Comparison of ENCODE assay signal across 18 cellular contexts in the genomic region with DNA sequence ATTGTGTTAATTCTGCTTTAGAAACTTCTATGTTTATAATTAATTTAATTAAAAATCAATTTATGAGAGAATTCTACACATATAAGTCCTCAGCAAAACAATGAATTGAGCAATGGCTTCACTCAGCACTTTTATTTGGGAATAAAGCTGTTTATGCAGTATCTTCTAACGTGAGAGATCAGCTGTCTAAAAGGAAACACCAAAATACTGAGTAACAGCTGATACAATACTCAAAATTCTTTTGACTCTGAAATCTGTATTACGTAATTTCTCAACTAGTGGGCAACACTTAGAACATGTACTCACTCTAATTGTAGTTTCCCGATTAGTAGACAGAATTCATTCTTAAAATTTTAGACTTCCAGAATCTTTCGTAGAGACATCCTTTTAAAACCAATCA. TPM values are rescaled to one million over a fixed set of nuclear protein-coding genes. Genes with fewer than 3 reads are reported as not detected.
DNase-seq lines count a peak whose midpoint lies in the region; ATAC-seq, FAIRE-seq and TF ChIP-seq lines count a peak whose summit lies in the region.
"Had no signal": no experiment of that assay in that cellular context is flagged by ENCODE, and none has a peak within 500 bp of the region (broad histone marks: within the 10 kb centered on the region; RNA-seq: fewer than 3 reads in every experiment).

No MANE protein-coding gene starts in this region.

- no peaks in the 10 kb centered on the region for H4K20me1 ChIP-seq in K562 (replicated peaks; ENCODE audit: control insufficient read depth, insufficient read depth, low read length)

- no peaks in the 10 kb centered on the region for H3K27me3 ChIP-seq in K562 (ENCODE audit: control insufficient read depth in 2 of 2, insufficient read depth in 2 of 2, low read length in 2 of 2)
- no peaks in the 10 kb centered on the region for H3K27me3 ChIP-seq in tibial nerve
- H3K27me3 ChIP-seq: sigmoid colon had no signal

- H3K36me3 ChIP-seq in K562 (ENCODE audit: control insufficient read depth, insufficient read depth, low read length) (peaks cover 31% of the 10 kb centered on the region; the same call in 2 of the 3 replicates), tibial nerve (peaks cover 0 to 26% (median 0%) of the 10 kb centered on the region in 3 donors)

- no peak overlapping the region for H3K4me2 ChIP-seq in K562 (ENCODE audit: insufficient read depth, low read length)

- no peak overlapping the region for H2AFZ ChIP-seq in K562 (ENCODE audit: low read depth, low read length)

- no peak for TF ChIP-seq POLR2A in K562 (conservative IDR thresholded peaks at IDR 0.05)
- no peak for TF ChIP-seq POLR2A in tibial nerve (IDR thresholded peaks at IDR 0.05)

- 91% methylated on average over 4 of the region's 4 CpGs for WGBS in K562 (ENCODE audit: insufficient coverage, low coverage, missing lambda C conversion rate)
- WGBS in tibial nerve, 2 donors, result 61 to 69% methylated on average over 4 of the region's 4 CpGs

- POLR2A ChIA-PET in K562 (lab: Yijun Ruan, JAX), result interaction anchor here (1.5 kb wide), 1 partner anchor 10 kb away, joined by 4 read pairs; no protein-coding TSS in a partner anchor

- no peak overlapping the region for H3K9ac ChIP-seq in K562 (ENCODE audit: insufficient read depth in 1 of 2, low read depth in 2 of 2, low read length in 2 of 2)

- FAIRE-seq in K562 (lab: Jason Lieb, UNC), result no peak
- FAIRE-seq: RCC 7860 had no signal

- H3K4me3 ChIP-seq in K562 (no peak overlapping the region), tibial nerve (no peak overlapping the region)
- H3K4me3 ChIP-seq: sigmoid colon had no signal

- in situ Hi-C loops in K562 (cut with MboI), result no loop called here

- TF ChIP-seq CTCF in K562 (IDR thresholded peaks at IDR 0.05 in 2 of 3, conservative IDR thresholded peaks at IDR 0.05 in 1 of 3; ENCODE audit: insufficient read depth in 2 of 3, low read depth in 1 of 3, low read length in 3 of 3) (no peak), tibial nerve (IDR thresholded peaks at IDR 0.05) (no peak)

- no peak overlapping the region for H3K27ac ChIP-seq in K562 (ENCODE audit: extremely low read depth, low read depth, low read length)
- H3K27ac ChIP-seq in tibial nerve, result no peak overlapping the region
- H3K27ac ChIP-seq: sigmoid colon had no signal

- no peak for TF ChIP-seq RAD21 in K562 (CRISPR knock-in tag; conservative IDR thresholded peaks at IDR 0.05 in 1 of 2, IDR thresholded peaks at IDR 0.05 in 1 of 2)

- peaks cover 0 to 6% of the 10 kb centered on the region in 2 experiments; a peak in 2 of 5 replicates for H3K4me1 ChIP-seq in K562 (replicated peaks in 1 of 2; ENCODE audit: control insufficient read depth in 2 of 2, insufficient read depth in 2 of 2, low read length in 2 of 2)
- H3K4me1 ChIP-seq in tibial nerve, result no peaks in the 10 kb centered on the region
- H3K4me1 ChIP-seq: sigmoid colon had no signal

- H3K9me3 ChIP-seq in K562 (replicated peaks; ENCODE audit: control insufficient read depth, insufficient read depth, low read depth, low read length) (no peaks in the 10 kb centered on the region), tibial nerve (no peaks in the 10 kb centered on the region)
- H3K9me3 ChIP-seq: sigmoid colon had no signal

- no TSS peak for BruUV-seq in K562 (replicated peaks; lab: Mats Ljungman, UMichigan)

- intact Hi-C loops in K562 (cut with micrococcal nuclease), result no loop called here

- no peaks in the 10 kb centered on the region for H3K9me1 ChIP-seq in K562 (ENCODE audit: control insufficient read depth, insufficient read depth, low read length)

- CTCF ChIA-PET in K562 (lab: Yijun Ruan, JAX; ENCODE audit: low intra/inter-chr PET ratio), result no interaction called here

- no peak for TF ChIP-seq EP300 in K562 (IDR thresholded peaks at IDR 0.05; ENCODE audit: low read length)
- TF ChIP-seq EP300 in tibial nerve (IDR thresholded peaks at IDR 0.05), result no peak

- H3K79me2 ChIP-seq in K562 (ENCODE audit: control insufficient read depth, insufficient read depth, low read length), result no peaks in the 10 kb centered on the region

- DNase-seq in AG08395 (ENCODE audit: low spot score) (peak; percentile 15), GM04504 (ENCODE audit: low read depth) (peak; percentile 25), K562 (ENCODE audit: extremely low read depth in 1 of 4, low spot score in 3 of 4) (no peak), lung microvascular endothelial cell (ENCODE audit: low read depth in 2 of 2) (peak; percentile 3 to 28), tibial nerve (ENCODE audit: low spot score in 2 of 2) (no peak), iPS-NIHi11 (ENCODE audit: low spot score) (no peak), anterior cingulate cortex (lab: John Stamatoyannopoulos, UW) (no peak), NCI-H69 (lab: John Stamatoyannopoulos, UW) (no peak)
- DNase-seq: activated CD4-positive, alpha-beta T cell treated with anti-CD3 and anti-CD28 coated beads, Interleukin-2, amount 10 ng/mL, durations not matched to agents 24 days and 14 days; activated naive CD8-positive, alpha-beta T cell treated with anti-CD3 and anti-CD28 coated beads for 36 hours; DMS53; H7; mammary epithelial cell; NCI-H187 treated with DMSO at 0.1 percent for 48 hours; NCI-H524 treated with DMSO at 0.1 percent for 48 hours; sigmoid colon; stimulated activated naive CD4-positive, alpha-beta T cell had no signal

- ATAC-seq in K562, result no peak

TF ChIP-seq in K562, 482 proteins besides CTCF, POLR2A, EP300 and RAD21:
- TF ChIP-seq CEBPB (tag; IDR thresholded peaks at IDR 0.05), result peak; percentile 54
- no peak for TF ChIP-seq SAP30 (IDR thresholded peaks at IDR 0.05; ENCODE audit: borderline replicate concordance, insufficient read depth, low read depth, low read length, poor library complexity, severe bottlenecking)
- TF ChIP-seq NR2C2 (CRISPR knock-in tag; IDR thresholded peaks at IDR 0.05), result no peak
- no peak for TF ChIP-seq NR2C2 (tag; IDR thresholded peaks at IDR 0.05)
- no peak for TF ChIP-seq C11orf30 (IDR thresholded peaks at IDR 0.05; ENCODE audit: low read depth)
- TF ChIP-seq CGGBP1 (CRISPR knock-in tag; IDR thresholded peaks at IDR 0.05), result no peak
- TF ChIP-seq XRCC4 (IDR thresholded peaks at IDR 0.05; ENCODE audit: extremely low read depth, insufficient read depth, insufficient read length), result no peak
- TF ChIP-seq, protein P1, sequence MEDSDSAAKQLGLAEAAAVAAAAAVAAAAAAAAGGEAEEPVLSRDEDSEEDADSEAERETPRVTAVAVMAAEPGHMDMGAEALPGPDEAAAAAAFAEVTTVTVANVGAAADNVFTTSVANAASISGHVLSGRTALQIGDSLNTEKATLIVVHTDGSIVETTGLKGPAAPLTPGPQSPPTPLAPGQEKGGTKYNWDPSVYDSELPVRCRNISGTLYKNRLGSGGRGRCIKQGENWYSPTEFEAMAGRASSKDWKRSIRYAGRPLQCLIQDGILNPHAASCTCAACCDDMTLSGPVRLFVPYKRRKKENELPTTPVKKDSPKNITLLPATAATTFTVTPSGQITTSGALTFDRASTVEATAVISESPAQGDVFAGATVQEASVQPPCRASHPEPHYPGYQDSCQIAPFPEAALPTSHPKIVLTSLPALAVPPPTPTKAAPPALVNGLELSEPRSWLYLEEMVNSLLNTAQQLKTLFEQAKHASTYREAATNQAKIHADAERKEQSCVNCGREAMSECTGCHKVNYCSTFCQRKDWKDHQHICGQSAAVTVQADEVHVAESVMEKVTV (CRISPR knock-in tag; IDR thresholded peaks at IDR 0.05), result no peak
- no peak for TF ChIP-seq CEBPG (CRISPR knock-in tag; IDR thresholded peaks at IDR 0.05)
- peak in 1 of 2 experiments; percentile 63; a peak in 2 of 4 replicates for TF ChIP-seq CEBPG (tag; conservative IDR thresholded peaks at IDR 0.05 in 1 of 2, IDR thresholded peaks at IDR 0.05 in 1 of 2)

RNA-seq across cellular contexts. Expression of gene MAP3K7, which starts 49.8 kb away (rescaled TPM):
- total RNA-seq in K562 (2011; cell fraction: chromatin; rRNA removed; ENCODE audit: low replicate concordance), result 22.3 and 75.1 TPM in 2 replicates
- total RNA-seq in K562 (2011; cell fraction: nucleolus; rRNA removed), result 9.3 and 14.2 TPM in 2 replicates
- total RNA-seq in K562 (2011; cell fraction: nucleoplasm; rRNA removed), result 28.4 and 48.1 TPM in 2 replicates
- total RNA-seq in K562 (2014; rRNA removed) (23.3 and 25.2 TPM in 2 replicates), K562 (2014; rRNA removed; fragmentation: Illumina TruSeq; extraction: Trizol) (48.9 and 56.3 TPM in 2 replicates), K562 (2015; rRNA removed; fragmentation: Illumina TruSeq; extraction: Trizol) (47.4 and 49.2 TPM in 2 replicates), K562 (2021) (33.2 and 34.8 TPM in 2 replicates), lung microvascular endothelial cell (15.7 and 16.8 TPM in 2 replicates), tibial nerve (10 to 100 TPM; 25.2 to 35.4 (median 30.6) TPM)
- polyA plus RNA-seq in K562 (2011; rRNA removed) (46.7 and 60.9 TPM in 2 replicates), K562 (2014; fragmentation: Illumina TruSeq; extraction: Trizol) (36.9 and 45.2 TPM in 2 replicates), K562 (2014; fragmentation: Nextera tagmentation; extraction: Ambion mirVana) (10 to 100 TPM; 13.4 to 13.8 TPM), K562 (2014; rRNA removed) (29.9 and 34.8 TPM in 2 replicates)
- 16.7 and 25.3 TPM in 2 replicates for polyA plus RNA-seq in K562 (2011; cell fraction: cytosol; rRNA removed)
- polyA plus RNA-seq in K562 (2011; cell fraction: nucleus; rRNA removed), result 61.7 and 83.1 TPM in 2 replicates
- polyA plus RNA-seq in K562 (2012), result 25.5 and 26.3 TPM in 2 replicates
- polyA minus RNA-seq in K562 (2011; rRNA and poly(A)+ RNA removed), result 63.0 and 70.9 TPM in 2 replicates
- 18.9 and 26.1 TPM in 2 replicates for polyA minus RNA-seq in K562 (2011; cell fraction: cytosol; rRNA and poly(A)+ RNA removed)
- 47.1 and 74.0 TPM in 2 replicates for polyA minus RNA-seq in K562 (2011; cell fraction: nucleus; rRNA and poly(A)+ RNA removed)

Comparison
In these comparisons a context has a peak if more than half of its experiments do, and no peak if none do; other contexts are left out.
1. DNase-seq: peak in AG08395 (single experiment), GM04504 (single experiment) and lung microvascular endothelial cell (2 of 2); none in K562 (0 of 4), tibial nerve (0 of 2), iPS-NIHi11 (single experiment), anterior cingulate cortex (0 of 58) and NCI-H69 (single experiment).